36 cellular contexts compared by ENCODE assay signal in genomic region chr20:58382096-58382495, GRCh38.
"Had no signal": no experiment of that assay in that cellular context is flagged by ENCODE, and none has a peak within 500 bp of the region (broad histone marks: within the 10 kb centered on the region; RNA-seq: fewer than 3 reads in every experiment).

No MANE protein-coding gene starts in this region.

- H3K4me1 Mint-ChIP-seq: activated B cell treated with CpG ODN at 0.5 μM for 24 hours; activated CD4-positive, alpha-beta T cell treated with anti-CD3 and anti-CD28 coated beads, Interleukin-2, amount 10 ng/mL, durations not matched to agents 24 days and 14 days; activated naive CD8-positive, alpha-beta T cell treated with anti-CD3 and anti-CD28 coated beads for 36 hours; activated T-helper 17 cell treated with anti-CD3 and anti-CD28 coated beads, Interleukin-2, amount 50 U/mL, for 72 hours had no signal

- H3K27ac Mint-ChIP-seq: activated B cell treated with CpG ODN at 0.5 μM for 24 hours; activated CD4-positive, alpha-beta memory T cell treated with anti-CD3 and anti-CD28 coated beads for 36 hours; activated CD4-positive, alpha-beta T cell treated with anti-CD3 and anti-CD28 coated beads, Interleukin-2, amount 10 ng/mL, durations not matched to agents 24 days and 14 days; activated CD8-positive, alpha-beta T cell treated with anti-CD3 and anti-CD28 coated beads for 36 hours; activated naive CD4-positive, alpha-beta T cell treated with anti-CD3 and anti-CD28 coated beads for 36 hours; activated naive CD4-positive, alpha-beta T cell treated with anti-CD3 and anti-CD28 coated beads, Interleukin-2, amount 50 U/mL, for 72 hours; activated naive CD8-positive, alpha-beta T cell treated with anti-CD3 and anti-CD28 coated beads for 36 hours; activated T-cell treated with anti-CD3 and anti-CD28 coated beads, Interleukin-2, amount 50 U/mL, for 72 hours; activated T-helper 1 cell treated with anti-CD3 and anti-CD28 coated beads, Interleukin-12 subunit alpha, Interleukin-12 subunit beta, Interleukin-2, Interleukin-4 antibody, amounts not matched to agents 30 ng/mL and 10 ng/mL and 1 ng/mL, durations not matched to agents 14 hours and 24 hours and 36 hours; activated T-helper 17 cell treated with anti-CD3 and anti-CD28 coated beads, Interleukin-2, amount 50 U/mL, for 72 hours; T-helper 1 cell treated with Interleukin-12 subunit alpha and Interleukin-12 subunit beta and Interleukin-4 antibody, amounts not matched to agents 30 μg/mL and 1 μg/mL, for 36 hours; T-helper 2 cell treated with Interferon-gamma antibody and Interleukin-4, amounts not matched to agents 5 μg/mL and 100 μg/mL, for 36 hours had no signal

- H3K27ac ChIP-seq: adrenal gland, body of pancreas, brain microvascular endothelial cell, breast epithelium, VCaP had no signal

- FAIRE-seq: astrocyte, TTC549 had no signal

- H3K4me1 ChIP-seq: adrenal gland, body of pancreas, breast epithelium had no signal

- DNase-seq: activated B cell treated with CpG ODN at 0.5 μM for 24 hours; activated CD4-positive, alpha-beta memory T cell treated with anti-CD3 and anti-CD28 coated beads for 36 hours; activated CD4-positive, alpha-beta T cell treated with anti-CD3 and anti-CD28 coated beads for 4 hours; activated CD4-positive, alpha-beta T cell treated with anti-CD3 and anti-CD28 coated beads, Interleukin-2, amount 10 ng/mL, durations not matched to agents 24 days and 14 days; activated CD4-positive, alpha-beta T cell treated with anti-CD3 and anti-CD28 coated beads, Interleukin-2, amount 50 U/mL, for 1 hour; activated CD4-positive, alpha-beta T cell treated with anti-CD3 and anti-CD28 coated beads, Interleukin-2, amount 50 U/mL, for 4 hours; activated CD4-positive, CD25-positive, alpha-beta regulatory T cell treated with anti-CD3 and anti-CD28 coated beads, Interleukin-2, amount 50 U/mL, for 72 hours; activated CD8-positive, alpha-beta memory T cell treated with anti-CD3 and anti-CD28 coated beads, Interleukin-2, amount 50 U/mL, for 4 hours; activated CD8-positive, alpha-beta T cell treated with anti-CD3 and anti-CD28 coated beads for 36 hours; activated effector memory CD4-positive, alpha-beta T cell treated with anti-CD3 and anti-CD28 coated beads, Interleukin-2, amount 50 U/mL, for 16 hours; activated gamma-delta T cell treated with Interleukin-2 at 50 U/mL for 16 hours; activated naive CD4-positive, alpha-beta T cell; activated naive CD4-positive, alpha-beta T cell treated with anti-CD3 and anti-CD28 coated beads for 36 hours; activated naive CD4-positive, alpha-beta T cell treated with anti-CD3 and anti-CD28 coated beads, Interleukin-2, amount 50 U/mL, for 16 hours; activated naive CD8-positive, alpha-beta T cell treated with anti-CD3 and anti-CD28 coated beads for 36 hours; activated T-cell treated with anti-CD3 and anti-CD28 coated beads for 4 hours; activated T-cell treated with anti-CD3 and anti-CD28 coated beads, Interleukin-2, amount 50 U/mL, for 1 hour; activated T-cell treated with anti-CD3 and anti-CD28 coated beads, Interleukin-2, amount 50 U/mL, for 4 hours; activated T-cell treated with anti-CD3 and anti-CD28 coated beads, Interleukin-2, amount 50 U/mL, for 72 hours; adrenal gland; amniotic stem cell; aorta; body of pancreas; brain microvascular endothelial cell; central memory CD4-positive, alpha-beta T cell; T-helper 2 cell; T-helper 9 cell had no signal

- H3K9me3 ChIP-seq: adrenal gland, body of pancreas, breast epithelium had no signal

- H3K4me3 ChIP-seq: adrenal gland, body of pancreas, breast epithelium had no signal

- H3K4me3 Mint-ChIP-seq: activated B cell treated with CpG ODN at 0.5 μM for 24 hours; activated CD4-positive, alpha-beta memory T cell treated with anti-CD3 and anti-CD28 coated beads for 36 hours; activated CD4-positive, alpha-beta T cell treated with anti-CD3 and anti-CD28 coated beads, Interleukin-2, amount 10 ng/mL, durations not matched to agents 24 days and 14 days; activated CD8-positive, alpha-beta T cell treated with anti-CD3 and anti-CD28 coated beads for 36 hours; activated naive CD4-positive, alpha-beta T cell treated with anti-CD3 and anti-CD28 coated beads for 36 hours; activated naive CD8-positive, alpha-beta T cell treated with anti-CD3 and anti-CD28 coated beads for 36 hours; activated T-cell treated with anti-CD3 and anti-CD28 coated beads, Interleukin-2, amount 50 U/mL, for 4 hours; activated T-cell treated with anti-CD3 and anti-CD28 coated beads, Interleukin-2, amount 50 U/mL, for 72 hours; activated T-helper 1 cell treated with anti-CD3 and anti-CD28 coated beads, Interleukin-12 subunit alpha, Interleukin-12 subunit beta, Interleukin-2, Interleukin-4 antibody, amounts not matched to agents 30 ng/mL and 10 ng/mL and 1 ng/mL, durations not matched to agents 14 hours and 24 hours and 36 hours; activated T-helper 17 cell treated with anti-CD3 and anti-CD28 coated beads, Interleukin-2, amount 50 U/mL, for 72 hours; T-helper 1 cell treated with Interleukin-12 subunit alpha and Interleukin-12 subunit beta and Interleukin-4 antibody, amounts not matched to agents 30 μg/mL and 1 μg/mL, for 36 hours; T-helper 2 cell treated with Interferon-gamma antibody and Interleukin-4, amounts not matched to agents 5 μg/mL and 100 μg/mL, for 36 hours had no signal

- H3K36me3 ChIP-seq: adrenal gland, brain microvascular endothelial cell, breast epithelium had no signal

- H3K27me3 ChIP-seq: adrenal gland, body of pancreas, brain microvascular endothelial cell, breast epithelium had no signal

- ATAC-seq: activated CD8-positive, alpha-beta T cell treated with anti-CD3 and anti-CD28 coated beads for 36 hours; activated naive CD4-positive, alpha-beta T cell treated with anti-CD3 and anti-CD28 coated beads, Interleukin-2, amount 50 U/mL, for 72 hours; activated T-cell treated with anti-CD3 and anti-CD28 coated beads, Interleukin-2, amount 50 U/mL, for 4 hours; activated T-cell treated with anti-CD3 and anti-CD28 coated beads, Interleukin-2, amount 50 U/mL, for 72 hours; activated T-helper 17 cell treated with anti-CD3 and anti-CD28 coated beads, Interleukin-2, amount 50 U/mL, for 72 hours; body of pancreas had no signal
